In genomic region chr16:88672776-88673175, GRCh38 we compare ENCODE assay signal across 13 cellular contexts. TPM values are rescaled to one million over a fixed set of nuclear protein-coding genes. Genes with fewer than 3 reads are reported as not detected.
DNase-seq lines count a peak whose midpoint lies in the region; ATAC-seq and TF ChIP-seq lines count a peak whose summit lies in the region.
"Had no signal": no experiment of that assay in that cellular context is flagged by ENCODE, and none has a peak within 500 bp of the region (broad histone marks: within the 10 kb centered on the region; RNA-seq: fewer than 3 reads in every experiment).

No MANE protein-coding gene starts in this region.

- H3K27ac ChIP-seq in WERI-Rb-1 (no peak overlapping the region), right atrium auricular region (peak overlapping the region; percentile 72 to 77), thyroid gland (no peak overlapping the region)
- H3K27ac ChIP-seq: coronary artery, VCaP had no signal

- WGBS in thyroid gland, 2 donors: 46 to 67% methylated on average over 11 of the region's 11 CpGs

- H3K9me3 Mint-ChIP-seq in natural killer cell treated with Interleukin-12 subunit alpha and Interleukin-12 subunit beta and Interleukin-15 and Interleukin-18, amount 100 ng/mL, for 72 hours: no peaks in the 10 kb centered on the region
- H3K9me3 Mint-ChIP-seq: activated T-helper 2 cell treated with anti-CD3 and anti-CD28 coated beads, Interferon-gamma antibody, Interleukin-2, Interleukin-4, amounts not matched to agents 10 μg/mL and 5 μg/mL and 100 μg/mL, durations not matched to agents 14 hours and 24 hours and 36 hours had no signal

- H3K4me3 ChIP-seq in WERI-Rb-1 (ENCODE audit: low read depth, low read length) (no peak overlapping the region), right atrium auricular region (no peak overlapping the region), thyroid gland (replicated peaks in 1 of 3) (no peak overlapping the region)
- H3K4me3 ChIP-seq: coronary artery had no signal

- ATAC-seq in Right ventricle myocardium superior (ENCODE audit: poor library complexity) (peak; percentile 45), HG03521 (IDR thresholded peaks at IDR 0.05; ENCODE audit: unreplicated experiment) (no peak)
- no peak for ATAC-seq in natural killer cell treated with Interleukin-12 subunit alpha and Interleukin-12 subunit beta and Interleukin-15 and Interleukin-18, amount 100 ng/mL, for 72 hours

- peaks cover 0 to 31% of the 10 kb centered on the region in 2 donors for H3K4me1 ChIP-seq in right atrium auricular region
- no peaks in the 10 kb centered on the region for H3K4me1 ChIP-seq in thyroid gland

- TF ChIP-seq CTCF in WERI-Rb-1 (IDR thresholded peaks at IDR 0.05; ENCODE audit: low read depth, low read length) (peak; percentile 72), right atrium auricular region (IDR thresholded peaks at IDR 0.05) (no peak), thyroid gland (IDR thresholded peaks at IDR 0.05) (peak in 2 of 6 experiments; percentile 8 to 10)

- TF ChIP-seq POLR2A in thyroid gland (IDR thresholded peaks at IDR 0.05): no peak

- H3K9me3 ChIP-seq in WERI-Rb-1 (ENCODE audit: severe bottlenecking) (no peaks in the 10 kb centered on the region), right atrium auricular region (no peaks in the 10 kb centered on the region), thyroid gland (no peaks in the 10 kb centered on the region)

- no peak for DNase-seq in Right ventricle myocardium superior
- DNase-seq in cardiac septum (ENCODE audit: low spot score): no peak
- peak; percentile 40 for DNase-seq in WERI-Rb-1
- DNase-seq in right atrium auricular region (ENCODE audit: low spot score): no peak
- DNase-seq in thyroid gland: no peak
- no peak for DNase-seq in natural killer cell treated with Interleukin-12 subunit alpha and Interleukin-12 subunit beta and Interleukin-15 and Interleukin-18, amount 100 ng/mL, for 72 hours (ENCODE audit: low spot score)
- no peak for DNase-seq in stimulated activated CD4-positive, alpha-beta T cell treated with anti-CD3 and anti-CD28 coated beads, Interleukin-15, amount 100 ng/mL, for 24 hours
- DNase-seq: NK-92 treated with Interleukin-12 subunit alpha and Interleukin-12 subunit beta, amount 100 ng/mL, for 24 hours had no signal

- H3K27me3 ChIP-seq in WERI-Rb-1 (ENCODE audit: insufficient read depth, low read depth, severe bottlenecking): no peaks in the 10 kb centered on the region
- H3K27me3 ChIP-seq in right atrium auricular region: no peaks in the 10 kb centered on the region
- no peaks in the 10 kb centered on the region for H3K27me3 ChIP-seq in thyroid gland

- no peaks in the 10 kb centered on the region for H3K27me3 Mint-ChIP-seq in natural killer cell treated with Interleukin-12 subunit alpha and Interleukin-12 subunit beta and Interleukin-15 and Interleukin-18, amount 100 ng/mL, for 72 hours

- H3K36me3 Mint-ChIP-seq in natural killer cell treated with Interleukin-12 subunit alpha and Interleukin-12 subunit beta and Interleukin-15 and Interleukin-18, amount 100 ng/mL, for 72 hours: no peaks in the 10 kb centered on the region

- intact Hi-C loops in Right ventricle myocardium superior (cut with DNase I): no loop called here
- intact Hi-C loops in cardiac septum (cut with DNase I): no loop called here
- intact Hi-C loops in thyroid gland (cut with DNase I): no loop called here

- H3K36me3 ChIP-seq in WERI-Rb-1 (no peaks in the 10 kb centered on the region), right atrium auricular region (no peaks in the 10 kb centered on the region), thyroid gland (no peaks in the 10 kb centered on the region)

- H3K4me1 Mint-ChIP-seq in natural killer cell treated with Interleukin-12 subunit alpha and Interleukin-12 subunit beta and Interleukin-15 and Interleukin-18, amount 100 ng/mL, for 72 hours (ENCODE audit: low read depth in 2 of 2): no peaks in the 10 kb centered on the region

- H3K27ac Mint-ChIP-seq in natural killer cell treated with Interleukin-12 subunit alpha and Interleukin-12 subunit beta and Interleukin-15 and Interleukin-18, amount 100 ng/mL, for 72 hours: no peak overlapping the region
- H3K27ac Mint-ChIP-seq: activated T-helper 2 cell treated with anti-CD3 and anti-CD28 coated beads, Interferon-gamma antibody, Interleukin-2, Interleukin-4, amounts not matched to agents 10 μg/mL and 5 μg/mL and 100 μg/mL, durations not matched to agents 14 hours and 24 hours and 36 hours had no signal

- H3K4me3 Mint-ChIP-seq in natural killer cell treated with Interleukin-12 subunit alpha and Interleukin-12 subunit beta and Interleukin-15 and Interleukin-18, amount 100 ng/mL, for 72 hours: no peak overlapping the region

RNA-seq across cellular contexts. Expression of gene MVD, which starts 9.9 kb away (rescaled TPM):
- total RNA-seq in Right ventricle myocardium superior (21.9 TPM), cardiac septum (27.1 TPM), right atrium auricular region (10 to 100 TPM; 21.5 to 23.1 TPM), thyroid gland (10 to 100 TPM; 20.7 to 52.5 (median 43.2) TPM)
- total RNA-seq in natural killer cell treated with Interleukin-12 subunit alpha and Interleukin-12 subunit beta and Interleukin-15 and Interleukin-18, amount 100 ng/mL, for 72 hours: 100 to 1,000 TPM in 1 of 2 donors, 10 to 100 TPM in 1; 77.2 to 124 TPM

RNA-seq across cellular contexts. Expression of gene SNAI3, which starts 13.5 kb away (rescaled TPM):
- 3.0 TPM for total RNA-seq in Right ventricle myocardium superior
- 0.97 TPM for total RNA-seq in cardiac septum
- 1 to 10 TPM; 1.0 to 1.6 TPM for total RNA-seq in right atrium auricular region
- 1 to 10 TPM in 3 of 4 donors, under 1 TPM in 1; 0.33 to 1.3 (median 1.3) TPM for total RNA-seq in thyroid gland
- 1 to 10 TPM in 1 of 2 donors, under 1 TPM in 1; 0.42 to 1.2 TPM for total RNA-seq in natural killer cell treated with Interleukin-12 subunit alpha and Interleukin-12 subunit beta and Interleukin-15 and Interleukin-18, amount 100 ng/mL, for 72 hours
- total RNA-seq: M059J had no signal

RNA-seq across cellular contexts. Expression of gene CYBA, which starts 21.9 kb away (rescaled TPM):
- 53.7 TPM for total RNA-seq in Right ventricle myocardium superior
- total RNA-seq in cardiac septum: 26.8 TPM
- total RNA-seq in right atrium auricular region: 100 to 1,000 TPM in 1 of 2 donors, 10 to 100 TPM in 1; 82.0 to 132 TPM
- 100 to 1,000 TPM; 199 to 475 (median 339) TPM for total RNA-seq in thyroid gland
- 100 to 1,000 TPM; 268 to 386 TPM for total RNA-seq in natural killer cell treated with Interleukin-12 subunit alpha and Interleukin-12 subunit beta and Interleukin-15 and Interleukin-18, amount 100 ng/mL, for 72 hours
- total RNA-seq: M059J had no signal

RNA-seq across cellular contexts. Expression of gene RNF166, which starts 33.4 kb away (rescaled TPM):
- total RNA-seq in Right ventricle myocardium superior (14.6 TPM), cardiac septum (17.1 TPM), right atrium auricular region (10 to 100 TPM; 16.9 to 19.4 TPM), thyroid gland (10 to 100 TPM; 12.5 to 26.8 (median 19.1) TPM)
- total RNA-seq in natural killer cell treated with Interleukin-12 subunit alpha and Interleukin-12 subunit beta and Interleukin-15 and Interleukin-18, amount 100 ng/mL, for 72 hours: 10 to 100 TPM; 29.1 to 49.4 TPM

RNA-seq across cellular contexts. Expression of gene CTU2, which starts 33.5 kb away (rescaled TPM):
- total RNA-seq in Right ventricle myocardium superior (13.4 TPM), cardiac septum (14.9 TPM), right atrium auricular region (1 to 10 TPM; 7.1 to 8.2 TPM), thyroid gland (10 to 100 TPM in 2 of 4 donors, 1 to 10 TPM in 2; 7.7 to 21.2 (median 13.6) TPM)
- 10 to 100 TPM; 39.0 to 80.4 TPM for total RNA-seq in natural killer cell treated with Interleukin-12 subunit alpha and Interleukin-12 subunit beta and Interleukin-15 and Interleukin-18, amount 100 ng/mL, for 72 hours

Comparison
In these comparisons a context has a peak if more than half of its experiments do, and no peak if none do; other contexts are left out.
1. H3K27ac ChIP-seq: peak in right atrium auricular region (2 of 2); none in WERI-Rb-1 (single experiment) and thyroid gland (0 of 3).